ENCODE assay signal across 8 cellular contexts in the genomic region with DNA sequence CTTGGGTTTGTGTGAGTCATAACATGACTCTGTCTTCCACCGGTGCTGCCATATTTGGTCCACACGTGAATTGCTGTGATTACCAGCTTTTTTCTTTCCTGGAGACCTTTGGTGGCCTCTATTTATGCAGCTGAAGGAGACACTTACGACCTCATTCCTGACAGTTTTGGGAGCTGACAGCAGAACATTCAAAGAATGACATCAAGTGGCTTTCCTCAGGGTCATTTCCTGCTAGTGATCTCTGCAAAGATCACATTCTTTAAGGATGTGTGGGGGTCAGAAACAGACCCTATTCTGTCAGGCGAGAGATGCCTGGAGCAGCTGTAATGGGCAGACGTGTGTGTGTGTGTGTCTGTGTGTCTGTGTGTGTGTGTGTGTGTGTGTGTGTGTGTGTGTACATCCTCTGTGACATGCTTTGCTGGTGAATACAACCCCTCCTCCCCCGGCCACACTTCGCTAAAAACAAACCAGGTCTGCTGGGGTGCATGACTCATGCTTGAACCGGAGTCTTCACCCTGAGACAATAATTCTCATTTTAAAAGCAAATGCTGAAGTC.
DNase-seq lines count a peak whose midpoint lies in the region; TF ChIP-seq lines count a peak whose summit lies in the region.

No MANE protein-coding gene starts in this region.

- H3K27me3 Mint-ChIP-seq in osteocyte (ENCODE audit: unreplicated experiment), result no peaks in the 10 kb centered on the region

- no peaks in the 10 kb centered on the region for H3K9me3 Mint-ChIP-seq in osteocyte (ENCODE audit: unreplicated experiment)

- H3K27ac Mint-ChIP-seq in osteocyte (ENCODE audit: unreplicated experiment), result peak overlapping the region; percentile 83

- DNase-seq in GM19238 (ENCODE audit: insufficient read length, low spot score) (peak; percentile 17), SW 1271 (lab: John Stamatoyannopoulos, UW) (peak; percentile 91 to 95), cerebellar cortex (ENCODE audit: low spot score) (peak; percentile 26), osteocyte (ENCODE audit: extremely low spot score, unreplicated experiment) (no peak), NCI-H1105 (lab: John Stamatoyannopoulos, UW) (no peak), NCI-H1694 treated with DMSO at 0.1 percent for 48 hours (lab: John Stamatoyannopoulos, UW) (no peak), NCI-H524 (lab: John Stamatoyannopoulos, UW) (no peak), NCI-H1694 (lab: John Stamatoyannopoulos, UW) (no peak)

- no peak for TF ChIP-seq CTCF in osteocyte (IDR thresholded peaks at IDR 0.05)

- H3K36me3 Mint-ChIP-seq in osteocyte (ENCODE audit: unreplicated experiment), result no peaks in the 10 kb centered on the region

- no peak overlapping the region for H3K4me3 Mint-ChIP-seq in osteocyte (ENCODE audit: unreplicated experiment)

- peaks cover 69% of the 10 kb centered on the region for H3K4me1 Mint-ChIP-seq in osteocyte (ENCODE audit: unreplicated experiment)

Comparison
In these comparisons a context has a peak if more than half of its experiments do, and no peak if none do; other contexts are left out.
1. DNase-seq: peak in GM19238 (single experiment), SW 1271 (2 of 2) and cerebellar cortex (single experiment); none in osteocyte (single experiment), NCI-H1105 (single experiment), NCI-H1694 treated with DMSO at 0.1 percent for 48 hours (single experiment), NCI-H524 (0 of 2) and NCI-H1694 (single experiment).